8 cellular contexts compared by ENCODE assay signal in genomic region chr14:50082784-50083466, GRCh38. TPM values are rescaled to one million over a fixed set of nuclear protein-coding genes. Genes with fewer than 3 reads are reported as not detected.
DNase-seq lines count a peak whose midpoint lies in the region; ATAC-seq, FAIRE-seq and TF ChIP-seq lines count a peak whose summit lies in the region.

No MANE protein-coding gene starts in this region.

- no peak overlapping the region for H2AFZ ChIP-seq in astrocyte (ENCODE audit: low read depth, low read length)

- peak overlapping the region; percentile 37 for H3K27ac Mint-ChIP-seq in astrocyte (ENCODE audit: unreplicated experiment)

- no peaks in the 10 kb centered on the region for H3K9me3 Mint-ChIP-seq in astrocyte (ENCODE audit: unreplicated experiment)

- peak; percentile 66 for ATAC-seq in GM18505 (IDR thresholded peaks at IDR 0.05; ENCODE audit: unreplicated experiment)
- peak; percentile 78 for ATAC-seq in HG02852 (IDR thresholded peaks at IDR 0.05; ENCODE audit: unreplicated experiment)

- TF ChIP-seq POLR2A in GM18505 (IDR thresholded peaks at IDR 0.05; ENCODE audit: borderline replicate concordance, extremely low read depth, insufficient read depth, insufficient read length) = peak; percentile 54

- H3K27ac ChIP-seq in astrocyte (ENCODE audit: low read depth, low read length) = peak overlapping the region; percentile 4

- H3K79me2 ChIP-seq in astrocyte (ENCODE audit: insufficient read depth, low read length) = no peaks in the 10 kb centered on the region

- H3K4me3 ChIP-seq in astrocyte (ENCODE audit: insufficient read depth, low read depth, low read length) = no peak overlapping the region

- peaks cover 5% of the 10 kb centered on the region for H3K4me1 ChIP-seq in astrocyte (ENCODE audit: insufficient read depth, low read length)

- H3K36me3 Mint-ChIP-seq in astrocyte (ENCODE audit: low read depth, unreplicated experiment) = no peaks in the 10 kb centered on the region

- no peaks in the 10 kb centered on the region for H4K20me1 ChIP-seq in astrocyte (ENCODE audit: insufficient read depth, low read length)

- no peak for FAIRE-seq in astrocyte (lab: Jason Lieb, UNC)

- peak overlapping the region; percentile 14 for H3K4me2 ChIP-seq in astrocyte (ENCODE audit: low read length)

- no peaks in the 10 kb centered on the region for H3K9me3 ChIP-seq in astrocyte (ENCODE audit: insufficient read depth, low read depth, low read length)

- peak overlapping the region; percentile 64 for H3K4me3 Mint-ChIP-seq in astrocyte (ENCODE audit: unreplicated experiment)

- no peak for TF ChIP-seq CTCF in astrocyte (IDR thresholded peaks at IDR 0.05; ENCODE audit: insufficient read depth, low read depth, low read length)

- H3K36me3 ChIP-seq in astrocyte (ENCODE audit: insufficient read depth, low read length) = no peaks in the 10 kb centered on the region

- peaks cover 27% of the 10 kb centered on the region for H3K4me1 Mint-ChIP-seq in astrocyte (ENCODE audit: low read depth, unreplicated experiment)

- H3K9ac ChIP-seq in astrocyte (ENCODE audit: low read length) = no peak overlapping the region

- H3K27me3 ChIP-seq in astrocyte (ENCODE audit: insufficient read depth, low read length) = no peaks in the 10 kb centered on the region

- DNase-seq in T-helper 1 cell = peak; percentile 64 to 94 (median 77)
- peak; percentile 68 for DNase-seq in astrocyte (ENCODE audit: low read depth)
- peak; percentile 56 to 59 for DNase-seq in stimulated activated CD4-positive, alpha-beta T cell treated with anti-CD3 and anti-CD28 coated beads, Interleukin-15, amount 100 ng/mL, for 1 hour (ENCODE audit: low read depth in 1 of 2, low spot score in 1 of 2)
- DNase-seq in NCI-H446 treated with DMSO at 0.1 percent for 48 hours (lab: John Stamatoyannopoulos, UW) = no peak
- no peak for DNase-seq in ureter (ENCODE audit: low spot score)
- no peak for DNase-seq in NCI-H526 treated with DMSO at 0.1 percent for 48 hours (lab: John Stamatoyannopoulos, UW)

- no peaks in the 10 kb centered on the region for H3K27me3 Mint-ChIP-seq in astrocyte (ENCODE audit: low read depth, unreplicated experiment)

RNA-seq across cellular contexts. Expression of gene VCPKMT, which starts 33.4 kb away (rescaled TPM):
- 8.0 and 11.9 TPM in 2 replicates for total RNA-seq in astrocyte
- total RNA-seq in ureter = 6.4 TPM

Comparison
In these comparisons a context has a peak if more than half of its experiments do, and no peak if none do; other contexts are left out.
1. DNase-seq: peak in T-helper 1 cell (5 of 5), astrocyte (single experiment) and stimulated activated CD4-positive, alpha-beta T cell treated with anti-CD3 and anti-CD28 coated beads, Interleukin-15, amount 100 ng/mL, for 1 hour (2 of 2); none in NCI-H446 treated with DMSO at 0.1 percent for 48 hours (single experiment), ureter (single experiment) and NCI-H526 treated with DMSO at 0.1 percent for 48 hours (single experiment).